ENCODE assay signal across 8 cellular contexts in the genomic region with DNA sequence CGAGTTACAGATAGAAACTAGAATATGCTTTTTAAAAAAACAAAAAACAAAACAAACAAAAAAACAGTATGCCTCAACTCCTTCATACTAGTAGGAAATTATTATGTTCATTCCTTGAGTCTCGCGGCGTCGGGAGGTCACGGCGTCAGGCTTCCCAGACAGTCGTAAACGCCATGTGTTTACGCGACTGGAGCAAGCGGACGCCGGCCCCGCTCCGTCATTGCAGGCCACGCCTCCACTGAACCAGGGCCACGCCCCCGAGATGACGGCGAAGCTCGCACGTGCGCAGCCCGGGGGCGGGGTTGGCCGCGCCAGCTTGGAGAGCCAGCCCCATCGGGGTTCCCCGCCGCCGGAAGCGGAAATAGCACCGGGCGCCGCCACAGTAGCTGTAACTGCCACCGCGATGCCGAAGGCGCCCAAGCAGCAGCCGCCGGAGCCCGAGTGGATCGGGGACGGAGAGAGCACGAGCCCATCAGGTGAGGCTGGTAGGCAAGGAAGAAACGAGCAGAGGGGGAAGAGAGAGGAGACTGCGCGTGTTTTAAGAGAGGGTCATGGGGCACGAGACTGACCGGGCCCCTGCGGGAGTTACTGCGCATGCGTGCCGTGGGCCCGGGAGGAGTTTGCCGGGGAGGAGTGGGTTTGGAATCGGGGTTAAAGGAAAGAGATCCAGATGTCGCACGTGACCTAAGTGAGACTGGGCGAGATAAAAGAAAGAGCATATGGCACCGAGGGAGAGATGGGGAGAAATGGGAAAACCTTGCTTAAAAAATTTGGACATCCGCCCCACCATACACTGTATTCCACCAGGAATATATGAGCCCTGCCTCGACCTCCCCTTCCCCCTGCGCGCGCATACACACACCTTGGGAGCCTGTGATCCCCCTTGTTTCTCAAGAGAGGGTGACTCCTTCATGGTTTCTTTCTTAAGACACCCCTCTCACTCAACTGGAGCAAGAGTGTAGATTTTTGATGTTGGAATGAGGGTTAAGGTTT. TPM values are rescaled to one million over a fixed set of nuclear protein-coding genes. Genes with fewer than 3 reads are reported as not detected.
DNase-seq lines count a peak whose midpoint lies in the region; ATAC-seq and TF ChIP-seq lines count a peak whose summit lies in the region.

A gene (plus strand): TSS at position 358 of the 993 bp plus-strand sequence. CDS start 46 bp downstream, at position 404.

- no peaks in the 10 kb centered on the region for H3K27me3 Mint-ChIP-seq in activated CD4-positive, alpha-beta T cell treated with anti-CD3 and anti-CD28 coated beads, Interleukin-2, amount 10 ng/mL, durations not matched to agents 24 days and 14 days

- no peak for TF ChIP-seq CTCF in BJ (IDR thresholded peaks at IDR 0.05; ENCODE audit: insufficient read depth, low read depth, low read length)
- TF ChIP-seq CTCF in colonic mucosa (IDR thresholded peaks at IDR 0.05) = no peak

- H3K27ac Mint-ChIP-seq in activated CD4-positive, alpha-beta T cell treated with anti-CD3 and anti-CD28 coated beads, Interleukin-2, amount 10 ng/mL, durations not matched to agents 24 days and 14 days = peak within 1 kb of the TSS; percentile 99

- intact Hi-C loops in activated CD4-positive, alpha-beta T cell treated with anti-CD3 and anti-CD28 coated beads, Interleukin-2, amount 10 ng/mL, durations not matched to agents 24 days and 14 days (cut with micrococcal nuclease) = loop anchor here (1.0 to 2.0 kb wide), 4 partner anchors 14 to 145 kb away; a partner anchor contains a TSS
- intact Hi-C loops in colonic mucosa (cut with DNase I) = no loop called here

- H3K4me3 ChIP-seq in BJ (ENCODE audit: low read depth, low read length) (peak within 1 kb of the TSS; percentile 85), colonic mucosa (peak within 1 kb of the TSS; percentile 73)

- H3K27me3 ChIP-seq in BJ (ENCODE audit: control insufficient read depth, insufficient read depth, low read length) (no peaks in the 10 kb centered on the region), colonic mucosa (no peaks in the 10 kb centered on the region), layer of hippocampus (ENCODE audit: control insufficient read depth, insufficient read depth, low read length) (no peaks in the 10 kb centered on the region)

- DNase-seq in BJ (ENCODE audit: low read depth) (peak; percentile 83), NCI-H526 treated with DMSO at 0.1 percent for 48 hours (lab: John Stamatoyannopoulos, UW) (peak; percentile 91), colonic mucosa (peak; percentile 99)
- peak; percentile 100 for DNase-seq in activated CD4-positive, alpha-beta T cell treated with anti-CD3 and anti-CD28 coated beads, Interleukin-2, amount 10 ng/mL, durations not matched to agents 24 days and 14 days
- DNase-seq in stimulated activated CD4-positive, alpha-beta T cell treated with anti-CD3 and anti-CD28 coated beads, Interleukin-1b, Interleukin-23, amount 100 ng/mL, for 4 hours (ENCODE audit: low read depth in 2 of 2) = peak; percentile 99 to 100

- ATAC-seq in GM19324 (IDR thresholded peaks at IDR 0.05; ENCODE audit: low FRiP score, unreplicated experiment) = peak; percentile 96
- peak; percentile 86 for ATAC-seq in HG03469 (IDR thresholded peaks at IDR 0.05; ENCODE audit: unreplicated experiment)

- H3K27ac ChIP-seq in colonic mucosa (peak within 1 kb of the TSS; percentile 92), layer of hippocampus (ENCODE audit: low read depth, low read length) (peak within 1 kb of the TSS; percentile 91)

- POLR2A ChIA-PET in BJ (lab: Charles Lee) = interaction anchor here (0.5 to 1.0 kb wide), 4 partner anchors 14 to 55 kb away, joined by 3 to 13 read pairs (median 6); a partner anchor contains a TSS

- peaks cover 28% of the 10 kb centered on the region for H3K36me3 Mint-ChIP-seq in activated CD4-positive, alpha-beta T cell treated with anti-CD3 and anti-CD28 coated beads, Interleukin-2, amount 10 ng/mL, durations not matched to agents 24 days and 14 days (ENCODE audit: low read depth)

- H3K9me3 Mint-ChIP-seq in activated CD4-positive, alpha-beta T cell treated with anti-CD3 and anti-CD28 coated beads, Interleukin-2, amount 10 ng/mL, durations not matched to agents 24 days and 14 days = no peaks in the 10 kb centered on the region

- H3K4me1 ChIP-seq in colonic mucosa = peaks cover 21% of the 10 kb centered on the region

- CTCF ChIA-PET in BJ (lab: Yijun Ruan, JAX) = interaction anchor here (0.6 to 1.8 kb wide), 7 partner anchors 12 to 39 kb away, joined by 3 to 6 read pairs (median 4); a partner anchor contains a TSS

- H3K9me3 ChIP-seq in colonic mucosa = no peaks in the 10 kb centered on the region

- no peaks in the 10 kb centered on the region for H3K36me3 ChIP-seq in BJ (ENCODE audit: control insufficient read depth, insufficient read depth, low read length)
- H3K36me3 ChIP-seq in colonic mucosa = no peaks in the 10 kb centered on the region

- peak within 1 kb of the TSS; percentile 92 for H3K4me3 Mint-ChIP-seq in activated CD4-positive, alpha-beta T cell treated with anti-CD3 and anti-CD28 coated beads, Interleukin-2, amount 10 ng/mL, durations not matched to agents 24 days and 14 days

- H3K9ac ChIP-seq in colonic mucosa (ENCODE audit: low read depth in 2 of 2, low read length in 2 of 2) = peak within 1 kb of the TSS; percentile 84 to 92

- H3K4me1 Mint-ChIP-seq in activated CD4-positive, alpha-beta T cell treated with anti-CD3 and anti-CD28 coated beads, Interleukin-2, amount 10 ng/mL, durations not matched to agents 24 days and 14 days = peaks cover 60% of the 10 kb centered on the region

RNA-seq across cellular contexts. Expression of the gene that starts here (rescaled TPM):
- polyA plus RNA-seq in BJ (2011; rRNA removed) = 30.0 and 37.9 TPM in 2 replicates
- polyA minus RNA-seq in BJ (2011; rRNA and poly(A)+ RNA removed) = 48.5 and 54.9 TPM in 2 replicates
- total RNA-seq in activated CD4-positive, alpha-beta T cell treated with anti-CD3 and anti-CD28 coated beads, Interleukin-2, amount 10 ng/mL, durations not matched to agents 24 days and 14 days = 123 and 125 TPM in 2 replicates
- total RNA-seq in colonic mucosa = 10 to 100 TPM; 43.6 to 61.3 TPM

Comparison
In these comparisons a context has a peak if more than half of its experiments do, and no peak if none do; other contexts are left out.
1. Peak in every context shown above with its lines: DNase-seq, ATAC-seq, H3K4me3 ChIP-seq and H3K27ac ChIP-seq.